Comparison of ENCODE assay signal across 14 cellular contexts in the genomic region with DNA sequence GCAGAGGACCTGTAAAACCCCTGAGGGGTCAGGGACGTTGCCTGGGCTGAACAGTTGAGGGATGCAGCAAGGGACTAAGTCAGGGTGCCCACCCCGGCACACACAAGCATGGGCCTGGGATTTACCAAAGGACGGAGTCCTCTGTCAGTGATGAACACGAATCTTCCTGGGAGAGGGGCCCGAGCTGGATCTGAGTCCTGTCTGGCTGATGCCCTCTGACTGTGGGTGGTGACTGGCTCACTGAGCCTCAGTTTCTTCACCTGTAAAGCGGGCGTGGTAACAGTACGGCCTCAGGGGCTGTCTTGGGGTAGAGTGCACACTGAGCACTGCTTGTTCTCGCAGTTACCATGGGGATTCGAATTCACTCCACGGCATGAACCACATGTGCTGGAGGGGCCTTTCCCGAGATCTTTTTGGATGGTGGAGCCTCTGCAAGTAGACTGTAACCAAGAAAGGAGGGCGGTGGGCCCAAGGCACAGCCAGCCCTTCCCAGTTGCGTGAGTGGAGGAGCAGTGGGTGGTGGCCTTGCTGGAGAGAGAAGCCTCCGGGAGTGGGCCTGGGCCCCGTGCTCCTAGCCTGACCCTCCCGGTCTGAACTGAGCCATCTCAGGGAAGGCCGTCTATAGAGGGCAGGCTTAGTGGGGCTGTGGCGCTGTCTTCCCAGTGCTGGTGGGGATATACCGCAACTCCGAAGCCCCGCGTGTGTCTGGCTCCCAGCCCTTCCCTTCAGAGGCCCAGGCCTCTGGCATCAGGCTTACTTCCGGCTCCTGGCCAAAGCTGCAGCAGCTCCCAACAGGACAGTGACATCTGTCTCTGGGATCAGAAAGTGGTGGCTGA.
DNase-seq lines count a peak whose midpoint lies in the region; ATAC-seq and TF ChIP-seq lines count a peak whose summit lies in the region.
"Had no signal": no experiment of that assay in that cellular context is flagged by ENCODE, and none has a peak within 500 bp of the region (broad histone marks: within the 10 kb centered on the region; RNA-seq: fewer than 3 reads in every experiment).

No MANE protein-coding gene starts in this region.

- no peak for TF ChIP-seq CTCF in H9 (conservative IDR thresholded peaks at IDR 0.05)
- no peak for TF ChIP-seq CTCF in lower lobe of right lung (IDR thresholded peaks at IDR 0.05)
- TF ChIP-seq CTCF in stomach (IDR thresholded peaks at IDR 0.05): no peak

- no peak overlapping the region for H2AFZ ChIP-seq in H9 (ENCODE audit: low read length)

- H2BK15ac ChIP-seq in H9 (ENCODE audit: low read depth, low read length): no peak overlapping the region

- H2BK5ac ChIP-seq in H9 (ENCODE audit: insufficient read length, low read length): no peak overlapping the region

- no peak overlapping the region for H3K18ac ChIP-seq in H9 (ENCODE audit: insufficient read length, low read depth, low read length)

- no peak overlapping the region for H3K4me3 Mint-ChIP-seq in H9
- H3K4me3 Mint-ChIP-seq: activated naive CD8-positive, alpha-beta T cell; effector memory CD8-positive, alpha-beta T cell; T-cell had no signal

- H3K4me1 ChIP-seq in H9 (ENCODE audit: insufficient read depth, low read length): no peaks in the 10 kb centered on the region
- peaks cover 4% of the 10 kb centered on the region for H3K4me1 ChIP-seq in lower lobe of right lung
- peaks cover 0 to 9% (median 0%) of the 10 kb centered on the region in 4 donors for H3K4me1 ChIP-seq in stomach

- no peak overlapping the region for H4K5ac ChIP-seq in H9 (ENCODE audit: insufficient read length, low read depth, low read length)

- no peak overlapping the region for H3K4me3 ChIP-seq in lower lobe of right lung
- H3K4me3 ChIP-seq in stomach: no peak overlapping the region

- DNase-seq in H9 (peak; percentile 31), lower lobe of right lung (no peak), stomach (peak; percentile 23), erythroblast (lab: John Stamatoyannopoulos, UW) (no peak)
- DNase-seq in activated CD8-positive, alpha-beta memory T cell treated with anti-CD3 and anti-CD28 coated beads, Interleukin-2, amount 50 U/mL, for 48 hours: peak; percentile 38
- DNase-seq: activated T-cell treated with anti-CD3 and anti-CD28 coated beads for 4 hours; C1 segment of cervical spinal cord; DMS153; effector memory CD8-positive, alpha-beta T cell; GOT3 had no signal

- no peak overlapping the region for H3K23ac ChIP-seq in H9 (ENCODE audit: insufficient read length, low read depth, low read length)

- H3K56ac ChIP-seq in H9 (ENCODE audit: insufficient read length, low read depth, low read length): no peak overlapping the region

- no peaks in the 10 kb centered on the region; a peak in 1 of 7 replicates for H3K36me3 Mint-ChIP-seq in H9 (ENCODE audit: insufficient read depth in 1 of 3, low read depth in 3 of 3)
- H3K36me3 Mint-ChIP-seq: activated naive CD8-positive, alpha-beta T cell; T-cell had no signal

- H3K4me1 Mint-ChIP-seq in H9: peaks cover 0 to 3% of the 10 kb centered on the region in 2 experiments; a peak in 2 of 4 replicates
- H3K4me1 Mint-ChIP-seq: T-cell had no signal

- no peaks in the 10 kb centered on the region for H3K23me2 ChIP-seq in H9 (ENCODE audit: insufficient read length, low read depth, low read length, poor library complexity, severe bottlenecking)

- H3K27me3 ChIP-seq in H9 (ENCODE audit: insufficient read depth, low read length): no peaks in the 10 kb centered on the region
- no peaks in the 10 kb centered on the region for H3K27me3 ChIP-seq in lower lobe of right lung (ENCODE audit: low read depth)
- H3K27me3 ChIP-seq in stomach: no peaks in the 10 kb centered on the region

- intact Hi-C loops in lower lobe of right lung (cut with DNase I): no loop called here
- intact Hi-C loops in stomach (cut with DNase I; ENCODE audit: low total_unique reads): no loop called here

- H3K79me1 ChIP-seq in H9 (ENCODE audit: insufficient read depth, low read depth, low read length, poor library complexity, severe bottlenecking): no peaks in the 10 kb centered on the region

- H3K27ac ChIP-seq in H9 (ENCODE audit: insufficient read length, low read depth, low read length) (no peak overlapping the region), lower lobe of right lung (no peak overlapping the region), stomach (no peak overlapping the region)

- H2AK5ac ChIP-seq in H9 (ENCODE audit: insufficient read length, low read length): no peak overlapping the region

- peaks cover 5% of the 10 kb centered on the region for H3K27me3 Mint-ChIP-seq in H9 (ENCODE audit: low read depth)

- peak overlapping the region; percentile 38 to 89 (median 86); a peak in 5 of 7 replicates for H3K27ac Mint-ChIP-seq in H9
- H3K27ac Mint-ChIP-seq: activated naive CD8-positive, alpha-beta T cell; effector memory CD8-positive, alpha-beta T cell; T-cell had no signal

- no peak overlapping the region for H2BK120ac ChIP-seq in H9 (ENCODE audit: low read depth, low read length, poor library complexity, severe bottlenecking)

- H2BK12ac ChIP-seq in H9 (ENCODE audit: insufficient read length, low read depth, low read length): no peak overlapping the region

- no peak for TF ChIP-seq POLR2A in stomach (IDR thresholded peaks at IDR 0.05)
- TF ChIP-seq POLR2A in erythroblast (IDR thresholded peaks at IDR 0.05; ENCODE audit: low read length): no peak

- no CpG with 5 or more reads among the region's 24 CpGs for WGBS in H9 (ENCODE audit: extremely low coverage, insufficient read length, low lambda C conversion rate)
- whole genome bisulfite sequencing in stomach, 5 donors: 85 to 92% (median 91%) methylated on average over 16 to 24 of the region's 24 CpGs

- no peak overlapping the region for H3T11ph ChIP-seq in H9 (ENCODE audit: low read length)

- H3K79me2 ChIP-seq in H9 (ENCODE audit: insufficient read depth, low read length): no peaks in the 10 kb centered on the region

- no peak for TF ChIP-seq EP300 in stomach (IDR thresholded peaks at IDR 0.05)

- H3K9me3 Mint-ChIP-seq in H9: peaks cover 2 to 8% of the 10 kb centered on the region in 2 experiments; a peak in 2 of 5 replicates
- H3K9me3 Mint-ChIP-seq: effector memory CD8-positive, alpha-beta T cell; T-cell had no signal

- no peak overlapping the region for H3K9ac ChIP-seq in H9 (ENCODE audit: extremely low read depth, insufficient read length, low read length)

- H4K91ac ChIP-seq in H9 (ENCODE audit: insufficient read length, low read depth, low read length): no peak overlapping the region

- no peaks in the 10 kb centered on the region for H4K20me1 ChIP-seq in H9 (ENCODE audit: control insufficient read depth, insufficient read depth, insufficient read length)

- no peak overlapping the region for H3K4ac ChIP-seq in H9 (ENCODE audit: low read depth, low read length)

- ATAC-seq in lower lobe of right lung (peak; percentile 11 to 15), GM21786 (IDR thresholded peaks at IDR 0.05; ENCODE audit: unreplicated experiment) (no peak), GM21367 (IDR thresholded peaks at IDR 0.05; ENCODE audit: unreplicated experiment) (no peak)
- ATAC-seq: effector memory CD8-positive, alpha-beta T cell had no signal

- H3K14ac ChIP-seq in H9 (ENCODE audit: insufficient read depth, low read length): no peak overlapping the region

- no peak overlapping the region for H3K4me2 ChIP-seq in H9 (ENCODE audit: insufficient read depth, insufficient read length, low read length)

- H3K36me3 ChIP-seq in lower lobe of right lung: no peaks in the 10 kb centered on the region
- no peaks in the 10 kb centered on the region for H3K36me3 ChIP-seq in stomach

- no peaks in the 10 kb centered on the region for H3K9me3 ChIP-seq in H9 (ENCODE audit: control insufficient read depth, low read depth, low read length)
- no peaks in the 10 kb centered on the region for H3K9me3 ChIP-seq in lower lobe of right lung
- no peaks in the 10 kb centered on the region for H3K9me3 ChIP-seq in stomach

- no peak overlapping the region for H4K8ac ChIP-seq in H9 (replicated peaks; ENCODE audit: insufficient read length, low read depth, low read length)

- no peak overlapping the region for H2BK20ac ChIP-seq in H9 (ENCODE audit: low read depth, low read length, poor library complexity, severe bottlenecking)

Comparison
In these comparisons a context has a peak if more than half of its experiments do, and no peak if none do; other contexts are left out.
1. DNase-seq: peak in H9 (single experiment), activated CD8-positive, alpha-beta memory T cell treated with anti-CD3 and anti-CD28 coated beads, Interleukin-2, amount 50 U/mL, for 48 hours (single experiment) and stomach (single experiment); none in lower lobe of right lung (single experiment) and erythroblast (0 of 2).
2. ATAC-seq: peak in lower lobe of right lung (2 of 2); none in GM21786 (single experiment) and GM21367 (single experiment).